In genomic region chr10:17028843-17029580, GRCh38 we compare ENCODE assay signal across 3 cellular contexts.
TF ChIP-seq lines count a peak whose summit lies in the region.

No MANE protein-coding gene starts in this region.

TF ChIP-seq in liver, 16 proteins besides CTCF, POLR2A, EP300 and RAD21 (continued from another document):
- TF ChIP-seq EGR1 (IDR thresholded peaks at IDR 0.05; ENCODE audit: low read depth in 2 of 2) (no peak), YY1 (IDR thresholded peaks at IDR 0.05) (no peak), GABPA (IDR thresholded peaks at IDR 0.05 in 1 of 2, conservative IDR thresholded peaks at IDR 0.05 in 1 of 2) (no peak)

TF ChIP-seq in HepG2, 621 proteins besides CTCF, POLR2A, EP300 and RAD21 (continued from another document):
- TF ChIP-seq NFAT5 (CRISPR knock-in tag; IDR thresholded peaks at IDR 0.05) (no peak), KIAA2018 (CRISPR knock-in tag; IDR thresholded peaks at IDR 0.05; ENCODE audit: borderline replicate concordance) (no peak), HOXA3 (CRISPR knock-in tag; IDR thresholded peaks at IDR 0.05) (no peak), SALL1 (CRISPR knock-in tag; IDR thresholded peaks at IDR 0.05) (no peak), ZNF136 (CRISPR knock-in tag; IDR thresholded peaks at IDR 0.05; ENCODE audit: low read depth) (no peak), ZSCAN31 (CRISPR knock-in tag; IDR thresholded peaks at IDR 0.05; ENCODE audit: low read depth) (no peak), THAP7 (CRISPR knock-in tag; IDR thresholded peaks at IDR 0.05) (no peak), ZSCAN22 (CRISPR knock-in tag; IDR thresholded peaks at IDR 0.05) (no peak)

TF ChIP-seq in K562, 482 proteins besides CTCF, POLR2A, EP300 and RAD21 (continued from another document and continues in another):
- TF ChIP-seq AFF1 (IDR thresholded peaks at IDR 0.05; ENCODE audit: low read depth in 1 of 2, partially characterized antibody in 2 of 2) (peak in 1 of 2 experiments; percentile 7), L3MBTL2 (IDR thresholded peaks at IDR 0.05) (0 out of 2 replicates have a peak, but pooled peaks have one; percentile 53), ZNF175 (CRISPR knock-in tag; IDR thresholded peaks at IDR 0.05; ENCODE audit: low read depth) (peak; percentile 78; the same call in 1 of the 2 replicates), MYBL2 (IDR thresholded peaks at IDR 0.05; ENCODE audit: low read depth) (peak; percentile 42; the same call in 1 of the 2 replicates), MYBL2 (CRISPR knock-in tag; IDR thresholded peaks at IDR 0.05; ENCODE audit: borderline replicate concordance) (no peak), POLR2H (tag; IDR thresholded peaks at IDR 0.05; ENCODE audit: low read depth) (peak; percentile 74), ARID3A (IDR thresholded peaks at IDR 0.05; ENCODE audit: borderline replicate concordance, low read depth, low read length) (no peak), NCOA2 (IDR thresholded peaks at IDR 0.05; ENCODE audit: partially characterized antibody in 2 of 2) (no peak), ZNF75A (CRISPR knock-in tag; IDR thresholded peaks at IDR 0.05) (no peak), CAMTA2 (CRISPR knock-in tag; conservative IDR thresholded peaks at IDR 0.05) (no peak), THRAP3 (IDR thresholded peaks at IDR 0.05; ENCODE audit: borderline replicate concordance) (peak; percentile 23; the same call in 1 of the 2 replicates), CC2D1A (IDR thresholded peaks at IDR 0.05) (no peak; the same call in 1 of the 2 replicates), HMG20B (CRISPR knock-in tag; IDR thresholded peaks at IDR 0.05) (no peak), NFRKB (IDR thresholded peaks at IDR 0.05; ENCODE audit: low read depth) (0 out of 2 replicates have a peak, but pooled peaks have one; percentile 38), BRCA1 (IDR thresholded peaks at IDR 0.05) (no peak), BRCA1 (CRISPR knock-in tag; IDR thresholded peaks at IDR 0.05) (no peak), CGGBP1 (CRISPR knock-in tag; IDR thresholded peaks at IDR 0.05) (no peak), ZMIZ1 (IDR thresholded peaks at IDR 0.05; ENCODE audit: low read depth in 2 of 2, low read length in 2 of 2) (no peak), MEIS2 (IDR thresholded peaks at IDR 0.05; ENCODE audit: partially characterized antibody) (no peak), ATF6 (CRISPR knock-in tag; IDR thresholded peaks at IDR 0.05) (no peak), NFATC3 (IDR thresholded peaks at IDR 0.05) (0 out of 2 replicates have a peak, but pooled peaks have one; percentile 10), MAZ (CRISPR knock-in tag; conservative IDR thresholded peaks at IDR 0.05 in 1 of 2, IDR thresholded peaks at IDR 0.05 in 1 of 2) (no peak), ZNF507 (tag; conservative IDR thresholded peaks at IDR 0.05) (no peak), ESRRA (IDR thresholded peaks at IDR 0.05; ENCODE audit: borderline replicate concordance, low read depth) (no peak), MGA (IDR thresholded peaks at IDR 0.05) (peak; percentile 52; the same call in 1 of the 2 replicates), OTX1 (CRISPR knock-in tag; IDR thresholded peaks at IDR 0.05) (no peak), PHB2 (IDR thresholded peaks at IDR 0.05; ENCODE audit: low read depth) (no peak), SIN3B (IDR thresholded peaks at IDR 0.05; ENCODE audit: low read depth) (no peak)
